ENCODE assay signal across 8 cellular contexts in the genomic region with DNA sequence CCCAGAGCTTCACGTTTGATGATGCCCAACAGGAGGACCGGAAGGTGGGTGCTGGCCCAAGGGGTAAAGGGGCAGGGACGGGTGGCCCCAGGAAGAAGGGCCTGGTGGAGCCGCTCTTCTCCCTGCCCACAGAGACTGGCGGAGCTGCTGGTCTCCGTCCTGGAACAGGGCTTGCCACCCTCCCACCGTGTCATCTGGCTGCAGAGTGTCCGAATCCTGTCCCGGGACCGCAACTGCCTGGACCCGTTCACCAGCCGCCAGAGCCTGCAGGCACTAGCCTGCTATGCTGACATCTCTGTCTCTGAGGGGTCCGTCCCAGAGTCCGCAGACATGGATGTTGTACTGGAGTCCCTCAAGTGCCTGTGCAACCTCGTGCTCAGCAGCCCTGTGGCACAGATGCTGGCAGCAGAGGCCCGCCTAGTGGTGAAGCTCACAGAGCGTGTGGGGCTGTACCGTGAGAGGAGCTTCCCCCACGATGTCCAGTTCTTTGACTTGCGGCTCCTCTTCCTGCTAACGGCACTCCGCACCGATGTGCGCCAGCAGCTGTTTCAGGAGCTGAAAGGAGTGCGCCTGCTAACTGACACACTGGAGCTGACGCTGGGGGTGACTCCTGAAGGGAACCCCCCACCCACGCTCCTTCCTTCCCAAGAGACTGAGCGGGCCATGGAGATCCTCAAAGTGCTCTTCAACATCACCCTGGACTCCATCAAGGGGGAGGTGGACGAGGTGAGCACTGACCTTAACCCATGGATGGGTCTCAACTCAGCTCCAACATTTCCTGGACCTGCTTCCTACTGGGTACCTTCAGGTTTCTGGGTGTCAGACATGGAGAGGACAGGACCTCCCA. TPM values are rescaled to one million over a fixed set of nuclear protein-coding genes. Genes with fewer than 3 reads are reported as not detected.
DNase-seq lines count a peak whose midpoint lies in the region; ATAC-seq, FAIRE-seq and TF ChIP-seq lines count a peak whose summit lies in the region.

No MANE protein-coding gene starts in this region.

- DNase-seq in activated T-cell treated with anti-CD3 and anti-CD28 coated beads, Interleukin-2, amount 50 U/mL, for 4 hours: no peak
- DNase-seq in activated T-cell treated with anti-CD3 and anti-CD28 coated beads, Interleukin-2, amount 50 U/mL, for 1 hour: no peak
- no peak for DNase-seq in activated naive CD8-positive, alpha-beta T cell treated with anti-CD3 and anti-CD28 coated beads, Interleukin-2, amount 10 ng/mL, durations not matched to agents 7 days and 5 days
- DNase-seq in kidney (peak; percentile 84), testis (peak; percentile 17), SKM-1 (lab: John Stamatoyannopoulos, UW; ENCODE audit: unreplicated experiment) (no peak), SK-N-DZ (ENCODE audit: low spot score) (no peak), GM20000 (ENCODE audit: low spot score) (no peak)

- TF ChIP-seq POLR2A in testis (IDR thresholded peaks at IDR 0.05): no peak

- no peak for ATAC-seq in activated T-cell treated with anti-CD3 and anti-CD28 coated beads, Interleukin-2, amount 50 U/mL, for 4 hours
- ATAC-seq in activated naive CD8-positive, alpha-beta T cell treated with anti-CD3 and anti-CD28 coated beads, Interleukin-2, amount 10 ng/mL, durations not matched to agents 7 days and 5 days (ENCODE audit: low read depth): no peak

- POLR2A ChIA-PET in activated naive CD8-positive, alpha-beta T cell treated with anti-CD3 and anti-CD28 coated beads, Interleukin-2, amount 10 ng/mL, durations not matched to agents 7 days and 5 days (lab: Charles Lee): interaction anchor here (1.0 to 4.4 kb wide), 5 partner anchors 10 to 103 kb away, joined by 3 to 44 read pairs (median 6); partner anchors contain the start of genes PGGHG, PSMD13 and SIRT3

- H3K36me3 ChIP-seq in kidney (ENCODE audit: control insufficient read depth in 1 of 2, insufficient read depth in 2 of 2, low read length in 2 of 2): peaks cover 48 to 53% of the 10 kb centered on the region in 2 donors
- no peaks in the 10 kb centered on the region for H3K36me3 ChIP-seq in testis (ENCODE audit: low read depth, missing control alignments)

- intact Hi-C loops in kidney (cut with DNase I) (no loop called here), testis (cut with DNase I; ENCODE audit: low total_unique reads) (no loop called here)

- H3K9me3 ChIP-seq in kidney (ENCODE audit: control insufficient read depth in 1 of 2, low read length in 2 of 2): no peaks in the 10 kb centered on the region
- H3K9me3 ChIP-seq in testis: no peaks in the 10 kb centered on the region

- H3K9me3 Mint-ChIP-seq in activated T-cell treated with anti-CD3 and anti-CD28 coated beads, Interleukin-2, amount 50 U/mL, for 4 hours: no peaks in the 10 kb centered on the region
- H3K9me3 Mint-ChIP-seq in activated naive CD8-positive, alpha-beta T cell treated with anti-CD3 and anti-CD28 coated beads, Interleukin-2, amount 10 ng/mL, durations not matched to agents 7 days and 5 days: no peaks in the 10 kb centered on the region

- 34 to 47% methylated on average over 3 to 29 of the region's 29 CpGs for WGBS in testis, 2 donors

- H3K27ac ChIP-seq in kidney (ENCODE audit: low read depth in 2 of 2, low read length in 2 of 2) (peak overlapping the region in 1 of 2 donors; percentile 26), testis (peak overlapping the region in 1 of 2 donors; percentile 96)

- no peak for TF ChIP-seq CTCF in kidney (IDR thresholded peaks at IDR 0.05; ENCODE audit: borderline replicate concordance, extremely low read depth, insufficient read depth)
- no peak for TF ChIP-seq CTCF in testis (IDR thresholded peaks at IDR 0.05)
- TF ChIP-seq CTCF in GM20000 (IDR thresholded peaks at IDR 0.05; ENCODE audit: extremely low read depth, missing control alignments): no peak

- peak overlapping the region; percentile 68 to 74 for H3K9ac ChIP-seq in kidney (ENCODE audit: low read length in 2 of 2)

- H3K4me1 Mint-ChIP-seq in activated T-cell treated with anti-CD3 and anti-CD28 coated beads, Interleukin-2, amount 50 U/mL, for 4 hours (ENCODE audit: low read depth): peaks cover 28% of the 10 kb centered on the region
- H3K4me1 Mint-ChIP-seq in activated naive CD8-positive, alpha-beta T cell treated with anti-CD3 and anti-CD28 coated beads, Interleukin-2, amount 10 ng/mL, durations not matched to agents 7 days and 5 days: peaks cover 27% of the 10 kb centered on the region

- H3K36me3 Mint-ChIP-seq in activated T-cell treated with anti-CD3 and anti-CD28 coated beads, Interleukin-2, amount 50 U/mL, for 4 hours (ENCODE audit: insufficient read depth): peaks cover 26% of the 10 kb centered on the region
- peaks cover 10% of the 10 kb centered on the region for H3K36me3 Mint-ChIP-seq in activated naive CD8-positive, alpha-beta T cell treated with anti-CD3 and anti-CD28 coated beads, Interleukin-2, amount 10 ng/mL, durations not matched to agents 7 days and 5 days

- no peak for FAIRE-seq in kidney (lab: Jason Lieb, UNC)

- peak overlapping the region; percentile 91 for H3K4me3 Mint-ChIP-seq in activated T-cell treated with anti-CD3 and anti-CD28 coated beads, Interleukin-2, amount 50 U/mL, for 4 hours
- peak overlapping the region; percentile 89 for H3K4me3 Mint-ChIP-seq in activated naive CD8-positive, alpha-beta T cell treated with anti-CD3 and anti-CD28 coated beads, Interleukin-2, amount 10 ng/mL, durations not matched to agents 7 days and 5 days

- H3K27ac Mint-ChIP-seq in activated naive CD8-positive, alpha-beta T cell treated with anti-CD3 and anti-CD28 coated beads, Interleukin-2, amount 10 ng/mL, durations not matched to agents 7 days and 5 days: peak overlapping the region; percentile 96

- H3K27me3 Mint-ChIP-seq in activated T-cell treated with anti-CD3 and anti-CD28 coated beads, Interleukin-2, amount 50 U/mL, for 4 hours (ENCODE audit: low read depth): no peaks in the 10 kb centered on the region
- H3K27me3 Mint-ChIP-seq in activated naive CD8-positive, alpha-beta T cell treated with anti-CD3 and anti-CD28 coated beads, Interleukin-2, amount 10 ng/mL, durations not matched to agents 7 days and 5 days: no peaks in the 10 kb centered on the region

- H3K4me1 ChIP-seq in kidney (ENCODE audit: control insufficient read depth in 1 of 2, insufficient read depth in 1 of 2, low read depth in 1 of 2, low read length in 2 of 2): peaks cover 17 to 39% of the 10 kb centered on the region in 2 donors
- peaks cover 24% of the 10 kb centered on the region for H3K4me1 ChIP-seq in testis

- peak overlapping the region; percentile 67 to 88 for H3K4me3 ChIP-seq in kidney (ENCODE audit: low read length in 2 of 2)
- peak overlapping the region; percentile 91 to 96 for H3K4me3 ChIP-seq in testis

- no peaks in the 10 kb centered on the region for H3K27me3 ChIP-seq in testis

RNA-seq across cellular contexts. Expression of gene RIC8A, which starts 2.0 kb away (rescaled TPM):
- total RNA-seq in activated T-cell treated with anti-CD3 and anti-CD28 coated beads, Interleukin-2, amount 50 U/mL, for 4 hours: 100 to 1,000 TPM; 145 to 152 (median 151) TPM
- 100 to 1,000 TPM; 102 to 111 TPM for total RNA-seq in activated naive CD8-positive, alpha-beta T cell treated with anti-CD3 and anti-CD28 coated beads, Interleukin-2, amount 10 ng/mL, durations not matched to agents 7 days and 5 days
- total RNA-seq in kidney (92.1 TPM), testis (100 to 1,000 TPM; 104 to 108 TPM)
- polyA plus RNA-seq in kidney (ENCODE audit: insufficient read depth, low read depth, low replicate concordance) (52.3 TPM), testis (ENCODE audit: insufficient read depth, low read depth, low replicate concordance) (132 TPM)
- polyA plus RNA-seq in SK-N-DZ (2014; cell fraction: cytosol; rRNA removed): 94.9 and 124 TPM in 2 replicates
- 115 and 126 TPM in 2 replicates for polyA plus RNA-seq in SK-N-DZ (2014; cell fraction: nucleus; rRNA removed)

RNA-seq across cellular contexts. Expression of gene BET1L, which starts 2.3 kb away (rescaled TPM):
- total RNA-seq in activated T-cell treated with anti-CD3 and anti-CD28 coated beads, Interleukin-2, amount 50 U/mL, for 4 hours: 10 to 100 TPM; 41.1 to 46.1 (median 42.6) TPM
- total RNA-seq in activated naive CD8-positive, alpha-beta T cell treated with anti-CD3 and anti-CD28 coated beads, Interleukin-2, amount 10 ng/mL, durations not matched to agents 7 days and 5 days: 10 to 100 TPM; 56.9 to 61.9 TPM
- 56.5 TPM for total RNA-seq in kidney
- polyA plus RNA-seq in kidney (ENCODE audit: insufficient read depth, low read depth, low replicate concordance): 43.9 TPM
- total RNA-seq in testis: 10 to 100 TPM; 43.7 to 47.5 TPM
- polyA plus RNA-seq in testis (ENCODE audit: insufficient read depth, low read depth, low replicate concordance): 79.9 TPM
- polyA plus RNA-seq in SK-N-DZ (2014; cell fraction: cytosol; rRNA removed): 14.3 and 14.4 TPM in 2 replicates
- 12.2 and 15.2 TPM in 2 replicates for polyA plus RNA-seq in SK-N-DZ (2014; cell fraction: nucleus; rRNA removed)

RNA-seq across cellular contexts. Expression of gene SCGB1C1, which starts 16.6 kb away (rescaled TPM):
- total RNA-seq in activated T-cell treated with anti-CD3 and anti-CD28 coated beads, Interleukin-2, amount 50 U/mL, for 4 hours: not detected
- not detected for total RNA-seq in activated naive CD8-positive, alpha-beta T cell treated with anti-CD3 and anti-CD28 coated beads, Interleukin-2, amount 10 ng/mL, durations not matched to agents 7 days and 5 days
- total RNA-seq in kidney (not detected), testis (not detected)
- polyA plus RNA-seq in kidney (ENCODE audit: insufficient read depth, low read depth, low replicate concordance) (not detected), testis (ENCODE audit: insufficient read depth, low read depth, low replicate concordance) (not detected)
- not detected in 2 replicates for polyA plus RNA-seq in SK-N-DZ (2014; cell fraction: cytosol; rRNA removed)
- not detected in 2 replicates for polyA plus RNA-seq in SK-N-DZ (2014; cell fraction: nucleus; rRNA removed)

RNA-seq across cellular contexts. Expression of gene SIRT3, which starts 26.6 kb away (rescaled TPM):
- 10 to 100 TPM in 1 of 3 donors, 1 to 10 TPM in 2; 7.0 to 12.6 (median 8.3) TPM for total RNA-seq in activated T-cell treated with anti-CD3 and anti-CD28 coated beads, Interleukin-2, amount 50 U/mL, for 4 hours
- total RNA-seq in activated naive CD8-positive, alpha-beta T cell treated with anti-CD3 and anti-CD28 coated beads, Interleukin-2, amount 10 ng/mL, durations not matched to agents 7 days and 5 days: 10 to 100 TPM; 24.3 to 25.2 TPM
- 28.3 TPM for total RNA-seq in kidney
- 28.7 TPM for polyA plus RNA-seq in kidney (ENCODE audit: insufficient read depth, low read depth, low replicate concordance)
- 10 to 100 TPM; 31.7 to 43.6 TPM for total RNA-seq in testis
- 57.0 TPM for polyA plus RNA-seq in testis (ENCODE audit: insufficient read depth, low read depth, low replicate concordance)
- 7.2 and 13.0 TPM in 2 replicates for polyA plus RNA-seq in SK-N-DZ (2014; cell fraction: cytosol; rRNA removed)
- polyA plus RNA-seq in SK-N-DZ (2014; cell fraction: nucleus; rRNA removed): 14.1 and 21.0 TPM in 2 replicates

RNA-seq across cellular contexts. Expression of gene PSMD13, which starts 27.3 kb away (rescaled TPM):
- total RNA-seq in activated T-cell treated with anti-CD3 and anti-CD28 coated beads, Interleukin-2, amount 50 U/mL, for 4 hours: 100 to 1,000 TPM; 348 to 399 (median 390) TPM
- total RNA-seq in activated naive CD8-positive, alpha-beta T cell treated with anti-CD3 and anti-CD28 coated beads, Interleukin-2, amount 10 ng/mL, durations not matched to agents 7 days and 5 days: 100 to 1,000 TPM; 130 to 131 TPM
- total RNA-seq in kidney (87.7 TPM), testis (100 to 1,000 TPM; 128 to 180 TPM)
- polyA plus RNA-seq in kidney (ENCODE audit: insufficient read depth, low read depth, low replicate concordance) (115 TPM), testis (ENCODE audit: insufficient read depth, low read depth, low replicate concordance) (133 TPM)
- polyA plus RNA-seq in SK-N-DZ (2014; cell fraction: cytosol; rRNA removed): 165 and 194 TPM in 2 replicates
- polyA plus RNA-seq in SK-N-DZ (2014; cell fraction: nucleus; rRNA removed): 137 and 154 TPM in 2 replicates

Comparison
In these comparisons a context has a peak if more than half of its experiments do, and no peak if none do; other contexts are left out.
1. DNase-seq: peak in kidney (single experiment) and testis (single experiment); none in activated T-cell treated with anti-CD3 and anti-CD28 coated beads, Interleukin-2, amount 50 U/mL, for 4 hours (single experiment), activated T-cell treated with anti-CD3 and anti-CD28 coated beads, Interleukin-2, amount 50 U/mL, for 1 hour (single experiment), activated naive CD8-positive, alpha-beta T cell treated with anti-CD3 and anti-CD28 coated beads, Interleukin-2, amount 10 ng/mL, durations not matched to agents 7 days and 5 days (single experiment), SKM-1 (single experiment), SK-N-DZ (single experiment) and GM20000 (single experiment).